8 cellular contexts compared by ENCODE assay signal in genomic region chr5:36240779-36241635, GRCh38.
DNase-seq lines count a peak whose midpoint lies in the region; ATAC-seq and TF ChIP-seq lines count a peak whose summit lies in the region.

No MANE protein-coding gene starts in this region.

- peak; percentile 9 for DNase-seq in NCI-H2107 treated with DMSO at 0.1 percent for 48 hours (lab: John Stamatoyannopoulos, UW; ENCODE audit: unreplicated experiment)
- no peak for DNase-seq in NCI-H2107 (lab: John Stamatoyannopoulos, UW)
- peak; percentile 26 for DNase-seq in NCI-H1105 (lab: John Stamatoyannopoulos, UW)
- peak; percentile 10 for DNase-seq in activated CD4-positive, alpha-beta T cell treated with anti-CD3 and anti-CD28 coated beads for 1 hour
- peak; percentile 66 for DNase-seq in choroid plexus epithelial cell (ENCODE audit: low read depth)
- DNase-seq in kidney glomerular epithelial cell (lab: John Stamatoyannopoulos, UW): peak; percentile 56
- DNase-seq in stimulated activated CD4-positive, alpha-beta T cell treated with anti-CD3 and anti-CD28 coated beads, Interleukin-15, amount 100 ng/mL, for 1 hour (ENCODE audit: low read depth in 1 of 2, low spot score in 1 of 2): peak; percentile 3 to 12

- peak; percentile 9 for TF ChIP-seq CTCF in choroid plexus epithelial cell (conservative IDR thresholded peaks at IDR 0.05; ENCODE audit: low read depth, low read length)

- ATAC-seq in HG02798 (IDR thresholded peaks at IDR 0.05; ENCODE audit: poor library complexity, unreplicated experiment): peak; percentile 15

- H3K4me3 ChIP-seq in choroid plexus epithelial cell (ENCODE audit: low read depth, low read length): peak overlapping the region; percentile 78
